8 cellular contexts compared by ENCODE assay signal in genomic region chr17:46044286-46044928, GRCh38. TPM values are rescaled to one million over a fixed set of nuclear protein-coding genes. Genes with fewer than 3 reads are reported as not detected.
DNase-seq lines count a peak whose midpoint lies in the region; ATAC-seq and TF ChIP-seq lines count a peak whose summit lies in the region.

No MANE protein-coding gene starts in this region.

- no peak for TF ChIP-seq EP300 in transverse colon (IDR thresholded peaks at IDR 0.05; ENCODE audit: low read depth)

- no peak for TF ChIP-seq POLR2A in transverse colon (IDR thresholded peaks at IDR 0.05)

- no peak overlapping the region for H3K9ac ChIP-seq in neural progenitor cell

- no peak overlapping the region for H2AFZ ChIP-seq in neural progenitor cell (replicated peaks)

- no peak for ATAC-seq in HG03159 (IDR thresholded peaks at IDR 0.05; ENCODE audit: unreplicated experiment)

- peaks cover 12% of the 10 kb centered on the region for H3F3A ChIP-seq in neural progenitor cell (ENCODE audit: low read depth)

- H3K9me3 ChIP-seq in neural progenitor cell (ENCODE audit: low read depth) (no peaks in the 10 kb centered on the region), transverse colon (no peaks in the 10 kb centered on the region)

- peaks cover 43% of the 10 kb centered on the region for H4K20me1 ChIP-seq in neural progenitor cell (ENCODE audit: low read depth)

- no peak overlapping the region for H3K27ac ChIP-seq in neural progenitor cell
- H3K27ac ChIP-seq in transverse colon, result peak overlapping the region; percentile 56 to 74 (median 65)

- peak; percentile 86 for TF ChIP-seq CTCF in fibroblast of villous mesenchyme (IDR thresholded peaks at IDR 0.05; ENCODE audit: insufficient read depth, low read depth, low read length)
- TF ChIP-seq CTCF in neural progenitor cell (IDR thresholded peaks at IDR 0.05), result peak; percentile 82
- TF ChIP-seq CTCF in transverse colon (IDR thresholded peaks at IDR 0.05), result peak; percentile 71 to 94 (median 79)

- in situ Hi-C loops in transverse colon (cut with MboI; ENCODE audit: low pct_ligation_motif_present in 1 of 4, low pct_unique_long_range_greater_than_20kb in 1 of 4, low sequenced_read_pairs in 3 of 4), result loop anchor here in 3 of 4 donors (5.0 to 25.0 kb wide), 3 partner anchors 140 to 168 kb away; no protein-coding TSS in a partner anchor

- H3K27ac Mint-ChIP-seq in activated T-helper 1 cell treated with anti-CD3 and anti-CD28 coated beads, Interleukin-12 subunit alpha, Interleukin-12 subunit beta, Interleukin-2, Interleukin-4 antibody, amounts not matched to agents 30 ng/mL and 10 ng/mL and 1 ng/mL, durations not matched to agents 14 hours and 24 hours and 36 hours, result peak overlapping the region; percentile 2
- no peak overlapping the region for H3K27ac Mint-ChIP-seq in neural progenitor cell

- no peaks in the 10 kb centered on the region for H3K9me3 Mint-ChIP-seq in activated T-helper 1 cell treated with anti-CD3 and anti-CD28 coated beads, Interleukin-12 subunit alpha, Interleukin-12 subunit beta, Interleukin-2, Interleukin-4 antibody, amounts not matched to agents 30 ng/mL and 10 ng/mL and 1 ng/mL, durations not matched to agents 14 hours and 24 hours and 36 hours
- H3K9me3 Mint-ChIP-seq in neural progenitor cell, result no peaks in the 10 kb centered on the region

- H3K27me3 ChIP-seq in neural progenitor cell, result no peaks in the 10 kb centered on the region
- H3K27me3 ChIP-seq in transverse colon, result no peaks in the 10 kb centered on the region

- no peaks in the 10 kb centered on the region for H3K27me3 Mint-ChIP-seq in activated T-helper 1 cell treated with anti-CD3 and anti-CD28 coated beads, Interleukin-12 subunit alpha, Interleukin-12 subunit beta, Interleukin-2, Interleukin-4 antibody, amounts not matched to agents 30 ng/mL and 10 ng/mL and 1 ng/mL, durations not matched to agents 14 hours and 24 hours and 36 hours (ENCODE audit: insufficient read depth)
- H3K27me3 Mint-ChIP-seq in neural progenitor cell (ENCODE audit: insufficient read depth, low read depth), result no peaks in the 10 kb centered on the region

- H3K36me3 Mint-ChIP-seq in activated T-helper 1 cell treated with anti-CD3 and anti-CD28 coated beads, Interleukin-12 subunit alpha, Interleukin-12 subunit beta, Interleukin-2, Interleukin-4 antibody, amounts not matched to agents 30 ng/mL and 10 ng/mL and 1 ng/mL, durations not matched to agents 14 hours and 24 hours and 36 hours (ENCODE audit: low read depth), result peaks cover 46% of the 10 kb centered on the region
- H3K36me3 Mint-ChIP-seq in neural progenitor cell, result peaks cover 40% of the 10 kb centered on the region

- peaks cover 29% of the 10 kb centered on the region for H3K36me3 ChIP-seq in neural progenitor cell
- H3K36me3 ChIP-seq in transverse colon, result peaks cover 0 to 15% (median 6%) of the 10 kb centered on the region in 4 donors

- H3K4me3 ChIP-seq in fibroblast of villous mesenchyme (ENCODE audit: low read depth, low read length), result no peak overlapping the region
- no peak overlapping the region for H3K4me3 ChIP-seq in neural progenitor cell
- no peak overlapping the region for H3K4me3 ChIP-seq in transverse colon

- no peak overlapping the region for H3K4me2 ChIP-seq in neural progenitor cell

- 35 to 37% methylated on average over 5 of the region's 5 CpGs for WGBS in transverse colon (ENCODE audit: low coverage in 1 of 2), 2 donors

- intact Hi-C loops in activated T-helper 1 cell treated with anti-CD3 and anti-CD28 coated beads, Interleukin-12 subunit alpha, Interleukin-12 subunit beta, Interleukin-2, Interleukin-4 antibody, amounts not matched to agents 30 ng/mL and 10 ng/mL and 1 ng/mL, durations not matched to agents 14 hours and 24 hours and 36 hours (cut with micrococcal nuclease), result loop anchor here (1.0 to 2.0 kb wide), 5 partner anchors 14 to 168 kb away; no protein-coding TSS in a partner anchor
- intact Hi-C loops in transverse colon (cut with DNase I; ENCODE audit: low total_unique reads), result loop anchor here (5.0 kb wide), 1 partner anchor 168 kb away; no protein-coding TSS in a partner anchor

- peaks cover 30% of the 10 kb centered on the region for H3K4me1 Mint-ChIP-seq in activated T-helper 1 cell treated with anti-CD3 and anti-CD28 coated beads, Interleukin-12 subunit alpha, Interleukin-12 subunit beta, Interleukin-2, Interleukin-4 antibody, amounts not matched to agents 30 ng/mL and 10 ng/mL and 1 ng/mL, durations not matched to agents 14 hours and 24 hours and 36 hours (ENCODE audit: low read depth)
- peaks cover 14% of the 10 kb centered on the region for H3K4me1 Mint-ChIP-seq in neural progenitor cell

- H3K79me2 ChIP-seq in neural progenitor cell (ENCODE audit: low read depth), result peaks cover 29% of the 10 kb centered on the region

- DNase-seq in CMK (ENCODE audit: low read depth) (peak; percentile 12), HT-29 (ENCODE audit: low spot score) (peak; percentile 82), NOMO-1 treated with DMSO at 0.1 percent for 48 hours (lab: John Stamatoyannopoulos, UW; ENCODE audit: unreplicated experiment) (peak; percentile 63), fibroblast of villous mesenchyme (ENCODE audit: low read depth) (peak; percentile 94), neural progenitor cell (ENCODE audit: low spot score) (peak; percentile 81), transverse colon (peak; percentile 81)
- peak; percentile 12 for DNase-seq in activated T-helper 1 cell treated with anti-CD3 and anti-CD28 coated beads, Interleukin-12 subunit alpha, Interleukin-12 subunit beta, Interleukin-2, Interleukin-4 antibody, amounts not matched to agents 30 ng/mL and 10 ng/mL and 1 ng/mL, durations not matched to agents 14 hours and 24 hours and 36 hours (ENCODE audit: low spot score)

- no peak overlapping the region for H3K4me3 Mint-ChIP-seq in activated T-helper 1 cell treated with anti-CD3 and anti-CD28 coated beads, Interleukin-12 subunit alpha, Interleukin-12 subunit beta, Interleukin-2, Interleukin-4 antibody, amounts not matched to agents 30 ng/mL and 10 ng/mL and 1 ng/mL, durations not matched to agents 14 hours and 24 hours and 36 hours
- H3K4me3 Mint-ChIP-seq in neural progenitor cell, result no peak overlapping the region

- peaks cover 12% of the 10 kb centered on the region for H3K4me1 ChIP-seq in neural progenitor cell
- peaks cover 0 to 46% (median 34%) of the 10 kb centered on the region in 4 donors for H3K4me1 ChIP-seq in transverse colon

RNA-seq across cellular contexts. Expression of gene STH, which starts 45.4 kb away (rescaled TPM):
- total RNA-seq in HT-29 (2014; rRNA removed; shearing (Covaris generic)), result not detected in 2 replicates
- not detected in 2 replicates for total RNA-seq in activated T-helper 1 cell treated with anti-CD3 and anti-CD28 coated beads, Interleukin-12 subunit alpha, Interleukin-12 subunit beta, Interleukin-2, Interleukin-4 antibody, amounts not matched to agents 30 ng/mL and 10 ng/mL and 1 ng/mL, durations not matched to agents 14 hours and 24 hours and 36 hours
- total RNA-seq in fibroblast of villous mesenchyme (not detected in 2 replicates), neural progenitor cell (ENCODE audit: low replicate concordance) (not detected in 2 replicates), transverse colon (not detected)

Comparison
In these comparisons a context has a peak if more than half of its experiments do, and no peak if none do; other contexts are left out.
1. DNase-seq: peak in every context shown above with its lines; median percentile 94 in fibroblast of villous mesenchyme; 82 in HT-29; 81 in neural progenitor cell; 81 in transverse colon; 63 in NOMO-1 treated with DMSO at 0.1 percent for 48 hours; 12 in CMK; 12 in activated T-helper 1 cell treated with anti-CD3 and anti-CD28 coated beads, Interleukin-12 subunit alpha, Interleukin-12 subunit beta, Interleukin-2, Interleukin-4 antibody, amounts not matched to agents 30 ng/mL and 10 ng/mL and 1 ng/mL, durations not matched to agents 14 hours and 24 hours and 36 hours.